Comparison of ENCODE assay signal across 9 cellular contexts in the genomic region with DNA sequence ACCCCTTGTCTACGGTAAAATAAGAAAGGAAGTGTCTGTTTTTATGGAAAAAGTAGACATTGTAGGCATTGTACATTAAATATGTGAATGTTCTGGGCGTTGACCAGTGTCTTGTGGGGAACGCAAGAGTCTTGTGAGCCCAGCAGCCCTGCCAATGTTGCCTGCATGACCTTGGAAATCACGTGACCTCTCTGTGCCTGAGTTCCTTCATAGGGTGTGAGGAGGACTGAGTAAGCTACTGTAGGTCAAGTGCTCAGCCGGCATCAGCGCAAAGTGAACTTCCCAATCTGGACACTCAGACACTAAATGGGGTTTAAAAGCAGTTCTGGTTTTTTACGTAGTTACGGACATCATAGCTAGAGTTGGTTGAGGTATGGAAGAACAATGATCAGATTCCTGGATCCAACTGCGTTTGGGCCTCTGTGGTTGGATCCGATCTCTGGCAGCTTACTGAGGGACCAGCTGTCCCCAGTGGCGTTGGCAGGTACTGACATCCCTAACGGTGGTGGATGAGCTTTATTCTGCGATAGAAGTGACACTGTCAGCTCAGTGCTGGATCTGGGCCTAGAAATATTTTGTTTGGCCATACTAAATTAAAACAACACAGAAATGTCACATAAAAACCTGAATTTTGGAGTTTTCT.
DNase-seq lines count a peak whose midpoint lies in the region; ATAC-seq and TF ChIP-seq lines count a peak whose summit lies in the region.
"Had no signal": no experiment of that assay in that cellular context is flagged by ENCODE, and none has a peak within 500 bp of the region (broad histone marks: within the 10 kb centered on the region; RNA-seq: fewer than 3 reads in every experiment).

No MANE protein-coding gene starts in this region.

- H3K27ac ChIP-seq in OCI-LY3 (ENCODE audit: low read length) (no peak overlapping the region), psoas muscle (no peak overlapping the region)

- no peaks in the 10 kb centered on the region for H4K20me1 ChIP-seq in OCI-LY3 (ENCODE audit: insufficient read depth, low read length)

- 49 to 63% (median 49%) methylated on average over 13 of the region's 13 CpGs for WGBS in psoas muscle, 3 donors

- H3K9me3 ChIP-seq in OCI-LY3 (ENCODE audit: insufficient read depth, low read length) (no peaks in the 10 kb centered on the region), psoas muscle (peaks cover 4% of the 10 kb centered on the region)

- H3K4me3 ChIP-seq in GM12864 (ENCODE audit: low read depth, low read length) (no peak overlapping the region), OCI-LY3 (ENCODE audit: low read length) (no peak overlapping the region), fibroblast of pulmonary artery (replicated peaks; ENCODE audit: low read depth, low read length) (no peak overlapping the region), psoas muscle (no peak overlapping the region)

- H3K27me3 ChIP-seq in OCI-LY3 (ENCODE audit: low read depth, low read length) (no peaks in the 10 kb centered on the region; the same call in 1 of the 2 replicates), psoas muscle (ENCODE audit: insufficient read depth in 3 of 3, low read length in 2 of 3) (no peaks in the 10 kb centered on the region)

- H3K9me3 Mint-ChIP-seq in activated T-cell treated with anti-CD3 and anti-CD28 coated beads, Interleukin-2, amount 50 U/mL, for 4 hours: no peaks in the 10 kb centered on the region

- no peak overlapping the region for H3K4me3 Mint-ChIP-seq in activated T-cell treated with anti-CD3 and anti-CD28 coated beads, Interleukin-2, amount 50 U/mL, for 4 hours

- H3K4me2 ChIP-seq in OCI-LY3 (ENCODE audit: low read length): no peak overlapping the region

- H2AFZ ChIP-seq in OCI-LY3 (ENCODE audit: low read depth, low read length): no peak overlapping the region

- no peaks in the 10 kb centered on the region for H3K36me3 Mint-ChIP-seq in activated T-cell treated with anti-CD3 and anti-CD28 coated beads, Interleukin-2, amount 50 U/mL, for 4 hours (ENCODE audit: insufficient read depth)

- H3K9ac ChIP-seq in OCI-LY3 (ENCODE audit: low read length): no peak overlapping the region

- intact Hi-C loops in psoas muscle (cut with DNase I): no loop called here

- ATAC-seq in psoas muscle: peak; percentile 44 to 76 (median 69)
- ATAC-seq in activated T-cell treated with anti-CD3 and anti-CD28 coated beads, Interleukin-2, amount 50 U/mL, for 4 hours: no peak

- H3K27me3 Mint-ChIP-seq in activated T-cell treated with anti-CD3 and anti-CD28 coated beads, Interleukin-2, amount 50 U/mL, for 4 hours (ENCODE audit: low read depth): peaks cover 2% of the 10 kb centered on the region

- H3K4me1 Mint-ChIP-seq in activated T-cell treated with anti-CD3 and anti-CD28 coated beads, Interleukin-2, amount 50 U/mL, for 4 hours (ENCODE audit: low read depth): no peaks in the 10 kb centered on the region

- H3K79me2 ChIP-seq in OCI-LY3 (ENCODE audit: low read length): no peaks in the 10 kb centered on the region

- H3K4me1 ChIP-seq in OCI-LY3 (ENCODE audit: low read length) (no peaks in the 10 kb centered on the region), psoas muscle (no peaks in the 10 kb centered on the region)

- TF ChIP-seq CTCF in GM12864 (IDR thresholded peaks at IDR 0.05; ENCODE audit: low read depth, low read length, missing control alignments) (peak; percentile 52), OCI-LY3 (IDR thresholded peaks at IDR 0.05; ENCODE audit: low read depth, low read length) (peak; percentile 11; the same call in 1 of the 2 replicates), fibroblast of pulmonary artery (IDR thresholded peaks at IDR 0.05; ENCODE audit: low read length, missing control alignments) (peak; percentile 24), psoas muscle (IDR thresholded peaks at IDR 0.05) (peak; percentile 32)

- DNase-seq in GM12864 (ENCODE audit: low read depth) (no peak), fibroblast of pulmonary artery (ENCODE audit: low read depth) (no peak), psoas muscle (no peak), A172 (ENCODE audit: low spot score) (no peak), AG08395 (ENCODE audit: low spot score) (no peak), SW 1271 (lab: John Stamatoyannopoulos, UW) (no peak)
- no peak for DNase-seq in activated T-cell treated with anti-CD3 and anti-CD28 coated beads, Interleukin-2, amount 50 U/mL, for 4 hours
- DNase-seq: NCI-H1694 had no signal

- H3K36me3 ChIP-seq in OCI-LY3 (replicated peaks; ENCODE audit: low read depth, low read length) (no peaks in the 10 kb centered on the region), psoas muscle (ENCODE audit: insufficient read depth in 1 of 2, low read depth in 1 of 2) (no peaks in the 10 kb centered on the region)

Comparison
In these comparisons a context has a peak if more than half of its experiments do, and no peak if none do; other contexts are left out.
1. ATAC-seq: peak in psoas muscle (4 of 4); none in activated T-cell treated with anti-CD3 and anti-CD28 coated beads, Interleukin-2, amount 50 U/mL, for 4 hours (0 of 2).
2. Peak in every context shown above with its lines, with median percentiles within 50 percentile points of each other: CTCF ChIP-seq.